ENCODE assay signal across 12 cellular contexts in the genomic region with DNA sequence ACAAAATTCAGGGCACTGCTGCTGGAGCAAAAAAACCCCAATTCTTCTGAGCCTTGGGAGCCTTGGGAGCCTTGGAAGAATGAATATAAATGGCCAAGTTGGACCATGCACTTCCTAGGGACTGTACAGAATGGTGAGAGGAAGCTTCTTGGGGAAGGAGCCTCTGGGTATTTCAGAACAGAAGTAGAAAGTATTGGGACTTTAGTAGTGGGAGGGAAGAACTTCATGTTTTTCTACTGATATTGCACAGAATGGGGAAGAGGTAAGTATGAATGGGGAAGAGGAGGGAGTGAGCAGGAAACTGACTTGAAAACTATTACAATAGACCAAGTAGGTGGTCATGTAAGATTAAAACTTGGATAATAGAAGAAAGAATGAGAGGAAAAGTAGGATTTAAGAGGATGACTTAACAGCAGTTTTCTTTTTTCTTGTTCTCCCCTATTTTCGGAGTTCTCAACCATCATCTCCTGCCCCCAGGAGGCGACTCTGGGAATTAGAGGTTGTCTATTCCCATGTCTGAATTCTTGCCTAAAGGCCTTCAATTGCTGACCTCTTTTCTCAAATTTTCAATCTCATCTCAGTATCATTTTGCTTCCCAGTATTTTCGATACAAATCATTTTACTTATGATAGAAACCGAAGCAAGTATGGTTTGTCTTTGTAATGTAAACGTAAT. TPM values are rescaled to one million over a fixed set of nuclear protein-coding genes. Genes with fewer than 3 reads are reported as not detected.
A peak's percentile ranks its signal among the peaks of the same experiment; 100 is the strongest.
DNase-seq lines count a peak whose midpoint lies in the region; ATAC-seq and TF ChIP-seq lines count a peak whose summit lies in the region.
"Had no signal": no experiment of that assay in that cellular context is flagged by ENCODE, and none has a peak within 500 bp of the region (broad histone marks: within the 10 kb centered on the region; RNA-seq: fewer than 3 reads in every experiment).

No MANE protein-coding gene starts in this region.

- in situ Hi-C loops in G401 (cut with HindIII; ENCODE audit: low sequenced_read_pairs) = no loop called here

- no peak overlapping the region for H3K4me3 ChIP-seq in AG09309 (ENCODE audit: control insufficient read depth, low read depth, low read length)

- DNase-seq in AG09309 (ENCODE audit: low read depth) (no peak), HT1080 (ENCODE audit: low read depth) (peak; percentile 7), UCSD-AML1 (lab: John Stamatoyannopoulos, UW; ENCODE audit: unreplicated experiment) (peak; percentile 15), iPS-NIHi11 (ENCODE audit: low spot score) (peak; percentile 37), G401 (ENCODE audit: low spot score) (no peak), mucosa of gallbladder (ENCODE audit: low spot score) (no peak), GM10266 (ENCODE audit: extremely low spot score) (no peak)
- DNase-seq in stimulated activated naive CD8-positive, alpha-beta T cell treated with anti-CD3 and anti-CD28 coated beads, Interleukin-15, Interleukin-2, amounts not matched to agents 100 U/mL and 50 U/mL, for 24 hours = no peak
- DNase-seq: activated naive CD4-positive, alpha-beta T cell; natural killer cell; NCI-H187; T-helper 17 cell had no signal

- no peak for ATAC-seq in stimulated activated naive CD8-positive, alpha-beta T cell treated with anti-CD3 and anti-CD28 coated beads, Interleukin-15, Interleukin-2, amounts not matched to agents 100 U/mL and 50 U/mL, for 24 hours
- ATAC-seq: natural killer cell, T-helper 17 cell had no signal

- TF ChIP-seq CTCF in AG09309 (IDR thresholded peaks at IDR 0.05; ENCODE audit: control insufficient read depth, insufficient read depth, low read depth, low read length, missing control alignments) (peak; percentile 25), GM10266 (IDR thresholded peaks at IDR 0.05; ENCODE audit: control insufficient read depth, insufficient read depth, low read depth, missing control alignments) (no peak)

RNA-seq across cellular contexts. Expression of gene TAPT1, which starts 44.5 kb away (rescaled TPM):
- 5.7 and 9.2 TPM in 2 replicates for total RNA-seq in HT1080 (2014; rRNA removed; shearing (Covaris generic))
- polyA plus RNA-seq in HT1080 (2015; cell fraction: cytosol; rRNA removed) = 8.7 and 10.4 TPM in 2 replicates
- polyA plus RNA-seq in HT1080 (2015; cell fraction: nucleus; rRNA removed) = 20.9 and 32.6 TPM in 2 replicates
- 8.4 and 9.1 TPM in 2 replicates for total RNA-seq in G401 (2014; rRNA removed; shearing (Covaris generic))
- 45.9 TPM for total RNA-seq in mucosa of gallbladder

Comparison
In these comparisons a context has a peak if more than half of its experiments do, and no peak if none do; other contexts are left out.
1. DNase-seq: peak in HT1080 (single experiment), UCSD-AML1 (single experiment) and iPS-NIHi11 (single experiment); none in AG09309 (single experiment), G401 (single experiment), stimulated activated naive CD8-positive, alpha-beta T cell treated with anti-CD3 and anti-CD28 coated beads, Interleukin-15, Interleukin-2, amounts not matched to agents 100 U/mL and 50 U/mL, for 24 hours (single experiment), mucosa of gallbladder (single experiment) and GM10266 (single experiment).